13 cellular contexts compared by ENCODE assay signal in genomic region chr17:44170499-44171201, GRCh38. TPM values are rescaled to one million over a fixed set of nuclear protein-coding genes. Genes with fewer than 3 reads are reported as not detected.
DNase-seq lines count a peak whose midpoint lies in the region; ATAC-seq and TF ChIP-seq lines count a peak whose summit lies in the region.
"Had no signal": no experiment of that assay in that cellular context is flagged by ENCODE, and none has a peak within 500 bp of the region (broad histone marks: within the 10 kb centered on the region; RNA-seq: fewer than 3 reads in every experiment).

Gene ASB16, plus strand, starts transcription at chr17:44170704. Its CDS starts 86 bp downstream, at chr17:44170790.

- H3K9me3 ChIP-seq in AG04450 (ENCODE audit: control insufficient read depth, insufficient read depth, low read length) (no peaks in the 10 kb centered on the region), mesodermal cell (ENCODE audit: control insufficient read depth, low read length) (no peaks in the 10 kb centered on the region)

- H3K27ac ChIP-seq in AG04450 (ENCODE audit: low read depth, low read length) (peak within 1 kb of the TSS; percentile 39), dorsolateral prefrontal cortex (peak within 1 kb of the TSS in 33 of 59 donors; percentile 2 to 87 (median 44)), mesodermal cell (ENCODE audit: low read depth, low read length, severe bottlenecking) (peak within 1 kb of the TSS; percentile 71)

- WGBS in mesodermal cell (ENCODE audit: insufficient coverage in 2 of 2), 2 experiments: 48 to 69% methylated on average over 18 to 21 of the region's 21 CpGs

- ATAC-seq in GM18909 (IDR thresholded peaks at IDR 0.05; ENCODE audit: poor library complexity, unreplicated experiment): no peak
- ATAC-seq: activated CD4-positive, CD25-positive, alpha-beta regulatory T cell treated with anti-CD3 and anti-CD28 coated beads, Interleukin-2, amount 50 U/mL, for 24 hours had no signal

- H3K27me3 ChIP-seq in AG04450 (ENCODE audit: control insufficient read depth, insufficient read depth, low read length) (no peaks in the 10 kb centered on the region), dorsolateral prefrontal cortex (no peaks in the 10 kb centered on the region)

- H3K36me3 ChIP-seq in mesodermal cell (ENCODE audit: control insufficient read depth, insufficient read depth, low read length): peaks cover 4% of the 10 kb centered on the region

- peak within 1 kb of the TSS; percentile 29 for H3K4me3 ChIP-seq in AG04450 (ENCODE audit: low read depth, low read length)
- peak within 1 kb of the TSS in 34 of 59 donors; percentile 4 to 47 (median 22) for H3K4me3 ChIP-seq in dorsolateral prefrontal cortex
- H3K4me3 ChIP-seq in mesodermal cell (ENCODE audit: extremely low read depth, insufficient read depth, low read length, poor library complexity, severe bottlenecking): peak within 1 kb of the TSS; percentile 11

- peaks cover 17% of the 10 kb centered on the region for H3K4me1 ChIP-seq in mesodermal cell (ENCODE audit: control insufficient read depth, insufficient read depth, low read length, poor library complexity, severe bottlenecking)

- TF ChIP-seq CTCF in AG04450 (IDR thresholded peaks at IDR 0.05; ENCODE audit: low read depth, low read length) (no peak), dorsolateral prefrontal cortex (IDR thresholded peaks at IDR 0.05 in 54 of 56, conservative IDR thresholded peaks at IDR 0.05 in 2 of 56; ENCODE audit: low read depth in 1 of 56, partially characterized antibody in 56 of 56) (no peak)

- CTCF ChIA-PET in AG04450 (lab: Charles Lee): interaction anchor here (1.1 to 1.7 kb wide), 2 partner anchors 175 to 293 kb away, joined by 3 read pairs; partner anchors contain the start of gene GRN

- intact Hi-C loops in dorsolateral prefrontal cortex (cut with DNase I): no loop called here

- no peak for DNase-seq in AG04450 (ENCODE audit: low read depth, low spot score)
- DNase-seq in NCI-H1417 treated with DMSO at 0.1 percent for 48 hours (lab: John Stamatoyannopoulos, UW): peak; percentile 49
- DNase-seq in dorsolateral prefrontal cortex: peak in 2 of 10 donors; percentile 24 to 76
- DNase-seq in activated T-cell treated with anti-CD3 and anti-CD28 coated beads for 4 hours: no peak
- no peak for DNase-seq in T-helper 2 cell
- DNase-seq in GM19238 (ENCODE audit: insufficient read length, low spot score): no peak
- DNase-seq: CD8-positive, alpha-beta memory T cell; Karpas-422 had no signal

- POLR2A ChIA-PET in AG04450 (lab: Yijun Ruan, JAX): interaction anchor here (0.8 kb wide), 1 partner anchor 47 kb away, joined by 4 read pairs; the partner anchor contains the start of gene HDAC5

RNA-seq across cellular contexts. Expression of gene ASB16, which starts in this region (rescaled TPM):
- polyA plus RNA-seq in AG04450 (2011; rRNA removed): not detected in 2 replicates
- polyA minus RNA-seq in AG04450 (2011; rRNA and poly(A)+ RNA removed): not detected in 2 replicates
- total RNA-seq in dorsolateral prefrontal cortex: 1 to 10 TPM in 26 of 120 experiments, under 1 TPM in 78, not detected in 16; 0.23 to 3.2 (median 0.64) TPM
- not detected for polyA plus RNA-seq in mesodermal cell (2013, experiment 1 of 2)
- polyA plus RNA-seq in mesodermal cell (2013, experiment 2 of 2): not detected
- total RNA-seq: dermis microvascular lymphatic vessel endothelial cell, subcutaneous adipose tissue had no signal
